1 cellular context compared by ENCODE assay signal in the genomic region with DNA sequence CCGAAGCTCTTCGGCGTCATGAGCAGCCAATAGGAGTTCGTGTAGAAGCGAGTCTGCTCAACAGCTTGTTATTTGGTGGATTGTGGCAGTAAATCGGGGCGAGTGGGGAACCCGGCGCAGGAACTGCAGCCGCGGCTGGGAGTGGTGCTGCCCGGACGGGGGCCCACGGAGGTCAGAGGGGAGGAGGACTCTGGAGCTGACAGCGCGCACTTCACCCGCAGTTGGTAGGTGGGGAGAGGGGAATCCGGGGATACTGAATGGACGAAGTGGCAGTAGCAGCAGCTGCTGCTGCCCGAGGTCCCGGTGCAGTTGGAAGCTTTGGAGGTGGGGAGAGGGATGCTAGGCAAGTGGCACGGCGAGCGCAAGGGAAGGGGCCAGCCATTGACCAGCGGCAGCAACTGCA.
TF ChIP-seq lines count a peak whose summit lies in the region.

A gene with protein sequence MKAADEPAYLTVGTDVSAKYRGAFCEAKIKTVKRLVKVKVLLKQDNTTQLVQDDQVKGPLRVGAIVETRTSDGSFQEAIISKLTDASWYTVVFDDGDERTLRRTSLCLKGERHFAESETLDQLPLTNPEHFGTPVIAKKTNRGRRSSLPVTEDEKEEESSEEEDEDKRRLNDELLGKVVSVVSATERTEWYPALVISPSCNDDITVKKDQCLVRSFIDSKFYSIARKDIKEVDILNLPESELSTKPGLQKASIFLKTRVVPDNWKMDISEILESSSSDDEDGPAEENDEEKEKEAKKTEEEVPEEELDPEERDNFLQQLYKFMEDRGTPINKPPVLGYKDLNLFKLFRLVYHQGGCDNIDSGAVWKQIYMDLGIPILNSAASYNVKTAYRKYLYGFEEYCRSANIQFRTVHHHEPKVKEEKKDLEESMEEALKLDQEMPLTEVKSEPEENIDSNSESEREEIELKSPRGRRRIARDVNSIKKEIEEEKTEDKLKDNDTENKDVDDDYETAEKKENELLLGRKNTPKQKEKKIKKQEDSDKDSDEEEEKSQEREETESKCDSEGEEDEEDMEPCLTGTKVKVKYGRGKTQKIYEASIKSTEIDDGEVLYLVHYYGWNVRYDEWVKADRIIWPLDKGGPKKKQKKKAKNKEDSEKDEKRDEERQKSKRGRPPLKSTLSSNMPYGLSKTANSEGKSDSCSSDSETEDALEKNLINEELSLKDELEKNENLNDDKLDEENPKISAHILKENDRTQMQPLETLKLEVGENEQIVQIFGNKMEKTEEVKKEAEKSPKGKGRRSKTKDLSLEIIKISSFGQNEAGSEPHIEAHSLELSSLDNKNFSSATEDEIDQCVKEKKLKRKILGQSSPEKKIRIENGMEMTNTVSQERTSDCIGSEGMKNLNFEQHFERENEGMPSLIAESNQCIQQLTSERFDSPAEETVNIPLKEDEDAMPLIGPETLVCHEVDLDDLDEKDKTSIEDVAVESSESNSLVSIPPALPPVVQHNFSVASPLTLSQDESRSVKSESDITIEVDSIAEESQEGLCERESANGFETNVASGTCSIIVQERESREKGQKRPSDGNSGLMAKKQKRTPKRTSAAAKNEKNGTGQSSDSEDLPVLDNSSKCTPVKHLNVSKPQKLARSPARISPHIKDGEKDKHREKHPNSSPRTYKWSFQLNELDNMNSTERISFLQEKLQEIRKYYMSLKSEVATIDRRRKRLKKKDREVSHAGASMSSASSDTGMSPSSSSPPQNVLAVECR (plus strand): TSS at position 79 of the 403 bp plus-strand sequence. CDS start 1,300 bp downstream, outside the sequence.

TF ChIP-seq in HepG2, 621 proteins besides CTCF, POLR2A, EP300 and RAD21 (continued from another document and continues in another):
- TF ChIP-seq, protein P1, sequence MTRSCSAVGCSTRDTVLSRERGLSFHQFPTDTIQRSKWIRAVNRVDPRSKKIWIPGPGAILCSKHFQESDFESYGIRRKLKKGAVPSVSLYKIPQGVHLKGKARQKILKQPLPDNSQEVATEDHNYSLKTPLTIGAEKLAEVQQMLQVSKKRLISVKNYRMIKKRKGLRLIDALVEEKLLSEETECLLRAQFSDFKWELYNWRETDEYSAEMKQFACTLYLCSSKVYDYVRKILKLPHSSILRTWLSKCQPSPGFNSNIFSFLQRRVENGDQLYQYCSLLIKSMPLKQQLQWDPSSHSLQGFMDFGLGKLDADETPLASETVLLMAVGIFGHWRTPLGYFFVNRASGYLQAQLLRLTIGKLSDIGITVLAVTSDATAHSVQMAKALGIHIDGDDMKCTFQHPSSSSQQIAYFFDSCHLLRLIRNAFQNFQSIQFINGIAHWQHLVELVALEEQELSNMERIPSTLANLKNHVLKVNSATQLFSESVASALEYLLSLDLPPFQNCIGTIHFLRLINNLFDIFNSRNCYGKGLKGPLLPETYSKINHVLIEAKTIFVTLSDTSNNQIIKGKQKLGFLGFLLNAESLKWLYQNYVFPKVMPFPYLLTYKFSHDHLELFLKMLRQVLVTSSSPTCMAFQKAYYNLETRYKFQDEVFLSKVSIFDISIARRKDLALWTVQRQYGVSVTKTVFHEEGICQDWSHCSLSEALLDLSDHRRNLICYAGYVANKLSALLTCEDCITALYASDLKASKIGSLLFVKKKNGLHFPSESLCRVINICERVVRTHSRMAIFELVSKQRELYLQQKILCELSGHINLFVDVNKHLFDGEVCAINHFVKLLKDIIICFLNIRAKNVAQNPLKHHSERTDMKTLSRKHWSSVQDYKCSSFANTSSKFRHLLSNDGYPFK (CRISPR knock-in tag; IDR thresholded peaks at IDR 0.05; ENCODE audit: borderline replicate concordance) = no peak
- TF ChIP-seq NCOA1 (CRISPR knock-in tag; IDR thresholded peaks at IDR 0.05) (0 out of 2 replicates have a peak, but pooled peaks have one; percentile 27), ZNF354B (CRISPR knock-in tag; IDR thresholded peaks at IDR 0.05) (no peak), RFXANK (CRISPR knock-in tag; IDR thresholded peaks at IDR 0.05) (no peak), PHF20 (CRISPR knock-in tag; IDR thresholded peaks at IDR 0.05) (no peak), NR1H2 (CRISPR knock-in tag; IDR thresholded peaks at IDR 0.05; ENCODE audit: borderline replicate concordance, low read depth) (no peak), ZSCAN25 (CRISPR knock-in tag; IDR thresholded peaks at IDR 0.05) (no peak), ZNF7 (CRISPR knock-in tag; IDR thresholded peaks at IDR 0.05) (no peak), ZNF674 (CRISPR knock-in tag; IDR thresholded peaks at IDR 0.05; ENCODE audit: low read depth) (no peak), ZKSCAN1 (IDR thresholded peaks at IDR 0.05; ENCODE audit: low read length) (no peak), RBAK (CRISPR knock-in tag; IDR thresholded peaks at IDR 0.05) (no peak), ZNF207 (IDR thresholded peaks at IDR 0.05; ENCODE audit: borderline replicate concordance) (no peak), KLF6 (CRISPR knock-in tag; IDR thresholded peaks at IDR 0.05) (no peak), MTA1 (CRISPR knock-in tag; IDR thresholded peaks at IDR 0.05; ENCODE audit: borderline replicate concordance) (no peak), SOX13 (IDR thresholded peaks at IDR 0.05) (no peak), SOX13 (CRISPR knock-in tag; conservative IDR thresholded peaks at IDR 0.05 in 1 of 2, IDR thresholded peaks at IDR 0.05 in 1 of 2) (0 out of 4 replicates have a peak, but pooled peaks of 1 of the 2 experiments have one; percentile 69), HNF4A (CRISPR knock-in tag; IDR thresholded peaks at IDR 0.05) (no peak), NFE2L2 (IDR thresholded peaks at IDR 0.05; ENCODE audit: low read length) (no peak), ZNF713 (CRISPR knock-in tag; IDR thresholded peaks at IDR 0.05) (no peak), ZNF317 (CRISPR knock-in tag; IDR thresholded peaks at IDR 0.05) (no peak), ZNF773 (CRISPR knock-in tag; IDR thresholded peaks at IDR 0.05; ENCODE audit: borderline replicate concordance) (no peak), SMAD3 (CRISPR knock-in tag; IDR thresholded peaks at IDR 0.05) (0 out of 2 replicates have a peak, but pooled peaks have one; percentile 12), ARNT2 (CRISPR knock-in tag; IDR thresholded peaks at IDR 0.05; ENCODE audit: low read depth) (no peak), MAZ (IDR thresholded peaks at IDR 0.05; ENCODE audit: borderline replicate concordance, low read depth, low read length) (no peak), MAZ (CRISPR knock-in tag; IDR thresholded peaks at IDR 0.05; ENCODE audit: low read depth) (no peak), SALL2 (CRISPR knock-in tag; IDR thresholded peaks at IDR 0.05) (no peak), ZNF12 (CRISPR knock-in tag; IDR thresholded peaks at IDR 0.05) (0 out of 2 replicates have a peak, but pooled peaks have one; percentile 16), ZNF253 (CRISPR knock-in tag; IDR thresholded peaks at IDR 0.05; ENCODE audit: borderline replicate concordance) (no peak), JDP2 (CRISPR knock-in tag; IDR thresholded peaks at IDR 0.05; ENCODE audit: borderline replicate concordance) (no peak; the same call in 1 of the 2 replicates), FOXK2 (IDR thresholded peaks at IDR 0.05) (no peak), U2AF1 (optimal IDR thresholded peaks at IDR 0.05; ENCODE audit: low read depth, low read length) (no peak), ZBTB3 (CRISPR knock-in tag; IDR thresholded peaks at IDR 0.05; ENCODE audit: borderline replicate concordance, low read depth) (no peak), ZNF737 (CRISPR knock-in tag; IDR thresholded peaks at IDR 0.05; ENCODE audit: borderline replicate concordance) (no peak), ZNF543 (CRISPR knock-in tag; IDR thresholded peaks at IDR 0.05) (no peak), TBX3 (IDR thresholded peaks at IDR 0.05; ENCODE audit: borderline replicate concordance) (no peak), ZNF724P (CRISPR knock-in tag; IDR thresholded peaks at IDR 0.05; ENCODE audit: borderline replicate concordance) (0 out of 2 replicates have a peak, but pooled peaks have one; percentile 42), NONO (IDR thresholded peaks at IDR 0.05) (no peak), NONO (CRISPR knock-in tag; conservative IDR thresholded peaks at IDR 0.05) (peak; percentile 66), ZNF292 (CRISPR knock-in tag; IDR thresholded peaks at IDR 0.05; ENCODE audit: borderline replicate concordance, low read depth) (no peak), CBX5 (CRISPR knock-in tag; IDR thresholded peaks at IDR 0.05; ENCODE audit: borderline replicate concordance) (no peak), ZNF44 (CRISPR knock-in tag; IDR thresholded peaks at IDR 0.05) (no peak), ZNF282 (IDR thresholded peaks at IDR 0.05; ENCODE audit: partially characterized antibody) (no peak)
- TF ChIP-seq, protein P2, sequence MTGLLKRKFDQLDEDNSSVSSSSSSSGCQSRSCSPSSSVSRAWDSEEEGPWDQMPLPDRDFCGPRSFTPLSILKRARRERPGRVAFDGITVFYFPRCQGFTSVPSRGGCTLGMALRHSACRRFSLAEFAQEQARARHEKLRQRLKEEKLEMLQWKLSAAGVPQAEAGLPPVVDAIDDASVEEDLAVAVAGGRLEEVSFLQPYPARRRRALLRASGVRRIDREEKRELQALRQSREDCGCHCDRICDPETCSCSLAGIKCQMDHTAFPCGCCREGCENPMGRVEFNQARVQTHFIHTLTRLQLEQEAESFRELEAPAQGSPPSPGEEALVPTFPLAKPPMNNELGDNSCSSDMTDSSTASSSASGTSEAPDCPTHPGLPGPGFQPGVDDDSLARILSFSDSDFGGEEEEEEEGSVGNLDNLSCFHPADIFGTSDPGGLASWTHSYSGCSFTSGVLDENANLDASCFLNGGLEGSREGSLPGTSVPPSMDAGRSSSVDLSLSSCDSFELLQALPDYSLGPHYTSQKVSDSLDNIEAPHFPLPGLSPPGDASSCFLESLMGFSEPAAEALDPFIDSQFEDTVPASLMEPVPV (CRISPR knock-in tag; IDR thresholded peaks at IDR 0.05) = no peak
- TF ChIP-seq, protein P3, sequence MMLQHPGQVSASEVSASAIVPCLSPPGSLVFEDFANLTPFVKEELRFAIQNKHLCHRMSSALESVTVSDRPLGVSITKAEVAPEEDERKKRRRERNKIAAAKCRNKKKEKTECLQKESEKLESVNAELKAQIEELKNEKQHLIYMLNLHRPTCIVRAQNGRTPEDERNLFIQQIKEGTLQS (CRISPR knock-in tag; IDR thresholded peaks at IDR 0.05) = peak; percentile 10; the same call in 1 of the 2 replicates
- TF ChIP-seq, protein P4, sequence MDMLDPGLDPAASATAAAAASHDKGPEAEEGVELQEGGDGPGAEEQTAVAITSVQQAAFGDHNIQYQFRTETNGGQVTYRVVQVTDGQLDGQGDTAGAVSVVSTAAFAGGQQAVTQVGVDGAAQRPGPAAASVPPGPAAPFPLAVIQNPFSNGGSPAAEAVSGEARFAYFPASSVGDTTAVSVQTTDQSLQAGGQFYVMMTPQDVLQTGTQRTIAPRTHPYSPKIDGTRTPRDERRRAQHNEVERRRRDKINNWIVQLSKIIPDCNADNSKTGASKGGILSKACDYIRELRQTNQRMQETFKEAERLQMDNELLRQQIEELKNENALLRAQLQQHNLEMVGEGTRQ (IDR thresholded peaks at IDR 0.05; ENCODE audit: low read depth, low read length) = no peak
- TF ChIP-seq, protein P4 (CRISPR knock-in tag; IDR thresholded peaks at IDR 0.05; ENCODE audit: borderline replicate concordance) = no peak
- TF ChIP-seq, protein P5, sequence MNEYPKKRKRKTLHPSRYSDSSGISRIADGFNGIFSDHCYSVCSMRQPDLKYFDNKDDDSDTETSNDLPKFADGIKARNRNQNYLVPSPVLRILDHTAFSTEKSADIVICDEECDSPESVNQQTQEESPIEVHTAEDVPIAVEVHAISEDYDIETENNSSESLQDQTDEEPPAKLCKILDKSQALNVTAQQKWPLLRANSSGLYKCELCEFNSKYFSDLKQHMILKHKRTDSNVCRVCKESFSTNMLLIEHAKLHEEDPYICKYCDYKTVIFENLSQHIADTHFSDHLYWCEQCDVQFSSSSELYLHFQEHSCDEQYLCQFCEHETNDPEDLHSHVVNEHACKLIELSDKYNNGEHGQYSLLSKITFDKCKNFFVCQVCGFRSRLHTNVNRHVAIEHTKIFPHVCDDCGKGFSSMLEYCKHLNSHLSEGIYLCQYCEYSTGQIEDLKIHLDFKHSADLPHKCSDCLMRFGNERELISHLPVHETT (CRISPR knock-in tag; conservative IDR thresholded peaks at IDR 0.05) = 0 out of 2 replicates have a peak, but pooled peaks have one; percentile 8
- TF ChIP-seq, protein P6, sequence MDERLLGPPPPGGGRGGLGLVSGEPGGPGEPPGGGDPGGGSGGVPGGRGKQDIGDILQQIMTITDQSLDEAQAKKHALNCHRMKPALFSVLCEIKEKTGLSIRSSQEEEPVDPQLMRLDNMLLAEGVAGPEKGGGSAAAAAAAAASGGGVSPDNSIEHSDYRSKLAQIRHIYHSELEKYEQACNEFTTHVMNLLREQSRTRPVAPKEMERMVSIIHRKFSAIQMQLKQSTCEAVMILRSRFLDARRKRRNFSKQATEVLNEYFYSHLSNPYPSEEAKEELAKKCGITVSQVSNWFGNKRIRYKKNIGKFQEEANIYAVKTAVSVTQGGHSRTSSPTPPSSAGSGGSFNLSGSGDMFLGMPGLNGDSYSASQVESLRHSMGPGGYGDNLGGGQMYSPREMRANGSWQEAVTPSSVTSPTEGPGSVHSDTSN (CRISPR knock-in tag; IDR thresholded peaks at IDR 0.05) = no peak
- TF ChIP-seq, protein P7, sequence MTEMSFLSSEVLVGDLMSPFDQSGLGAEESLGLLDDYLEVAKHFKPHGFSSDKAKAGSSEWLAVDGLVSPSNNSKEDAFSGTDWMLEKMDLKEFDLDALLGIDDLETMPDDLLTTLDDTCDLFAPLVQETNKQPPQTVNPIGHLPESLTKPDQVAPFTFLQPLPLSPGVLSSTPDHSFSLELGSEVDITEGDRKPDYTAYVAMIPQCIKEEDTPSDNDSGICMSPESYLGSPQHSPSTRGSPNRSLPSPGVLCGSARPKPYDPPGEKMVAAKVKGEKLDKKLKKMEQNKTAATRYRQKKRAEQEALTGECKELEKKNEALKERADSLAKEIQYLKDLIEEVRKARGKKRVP (CRISPR knock-in tag; IDR thresholded peaks at IDR 0.05) = 0 out of 4 replicates have a peak, but pooled peaks of 1 of the 2 experiments have one; percentile 32
- TF ChIP-seq, protein P8, sequence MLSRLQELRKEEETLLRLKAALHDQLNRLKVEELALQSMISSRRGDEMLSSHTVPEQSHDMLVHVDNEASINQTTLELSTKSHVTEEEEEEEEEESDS (CRISPR knock-in tag; IDR thresholded peaks at IDR 0.05; ENCODE audit: borderline replicate concordance) = no peak
- TF ChIP-seq, protein P9, sequence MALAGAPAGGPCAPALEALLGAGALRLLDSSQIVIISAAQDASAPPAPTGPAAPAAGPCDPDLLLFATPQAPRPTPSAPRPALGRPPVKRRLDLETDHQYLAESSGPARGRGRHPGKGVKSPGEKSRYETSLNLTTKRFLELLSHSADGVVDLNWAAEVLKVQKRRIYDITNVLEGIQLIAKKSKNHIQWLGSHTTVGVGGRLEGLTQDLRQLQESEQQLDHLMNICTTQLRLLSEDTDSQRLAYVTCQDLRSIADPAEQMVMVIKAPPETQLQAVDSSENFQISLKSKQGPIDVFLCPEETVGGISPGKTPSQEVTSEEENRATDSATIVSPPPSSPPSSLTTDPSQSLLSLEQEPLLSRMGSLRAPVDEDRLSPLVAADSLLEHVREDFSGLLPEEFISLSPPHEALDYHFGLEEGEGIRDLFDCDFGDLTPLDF (CRISPR knock-in tag; IDR thresholded peaks at IDR 0.05) = no peak
